Comparison of ENCODE assay signal across 1 cellular context in the genomic region with DNA sequence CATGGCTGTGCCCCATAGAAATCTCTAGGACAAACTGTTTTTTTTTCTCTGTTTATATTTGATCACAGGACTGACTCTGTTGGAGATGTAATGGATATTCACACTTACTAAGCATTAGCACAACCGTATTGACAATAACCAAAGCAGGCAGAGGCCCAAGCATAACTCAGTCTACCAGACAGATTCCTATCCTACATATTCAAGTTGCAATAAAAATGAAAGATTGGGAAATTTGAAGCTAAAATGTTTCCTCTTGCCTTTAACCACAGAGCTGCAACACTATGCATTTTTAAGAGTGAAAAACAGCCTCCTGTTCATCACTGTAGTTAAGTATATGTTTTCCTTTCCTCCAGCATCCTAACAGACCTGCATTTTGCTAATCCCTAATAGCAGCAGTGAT. TPM values are rescaled to one million over a fixed set of nuclear protein-coding genes. Genes with fewer than 3 reads are reported as not detected.
"Had no signal": no experiment of that assay in that cellular context is flagged by ENCODE, and none has a peak within 500 bp of the region (broad histone marks: within the 10 kb centered on the region; RNA-seq: fewer than 3 reads in every experiment).

No MANE protein-coding gene starts in this region.

RNA-seq across cellular contexts. Expression of gene HOPX, which starts 13.7 kb away (rescaled TPM):
- total RNA-seq: endodermal cell had no signal
